In genomic region chr13:30257433-30258099, GRCh38 we compare ENCODE assay signal across 10 cellular contexts. TPM values are rescaled to one million over a fixed set of nuclear protein-coding genes. Genes with fewer than 3 reads are reported as not detected.
A peak's percentile ranks its signal among the peaks of the same experiment; 100 is the strongest.
DNase-seq lines count a peak whose midpoint lies in the region; ATAC-seq and TF ChIP-seq lines count a peak whose summit lies in the region.
"Had no signal": no experiment of that assay in that cellular context is flagged by ENCODE, and none has a peak within 500 bp of the region (broad histone marks: within the 10 kb centered on the region; RNA-seq: fewer than 3 reads in every experiment).

No MANE protein-coding gene starts in this region.

- no peak overlapping the region for H3K27ac Mint-ChIP-seq in Calu3 (ENCODE audit: unreplicated experiment)

- no peak for TF ChIP-seq EP300 in neural cell (conservative IDR thresholded peaks at IDR 0.05; ENCODE audit: poor library complexity, severe bottlenecking)

- CTCF ChIA-PET in Calu3 (lab: Charles Lee), result no interaction called here

- ATAC-seq in HG03571 (IDR thresholded peaks at IDR 0.05; ENCODE audit: unreplicated experiment), result peak; percentile 57
- ATAC-seq in HG02981 (IDR thresholded peaks at IDR 0.05; ENCODE audit: unreplicated experiment), result no peak
- no peak for ATAC-seq in GM21528 (IDR thresholded peaks at IDR 0.05; ENCODE audit: low FRiP score, unreplicated experiment)

- H3K79me2 ChIP-seq in neural cell (replicated peaks; ENCODE audit: insufficient read depth, low read length), result no peaks in the 10 kb centered on the region

- H3K9me2 ChIP-seq in neural cell (ENCODE audit: insufficient read depth, low read length), result no peaks in the 10 kb centered on the region

- peak; percentile 62 for DNase-seq in ELF-1 (ENCODE audit: low read depth, low spot score)
- DNase-seq in ecto neural progenitor cell (ENCODE audit: low spot score), result peak; percentile 64
- no peak for DNase-seq in activated CD8-positive, alpha-beta memory T cell treated with anti-CD3 and anti-CD28 coated beads, Interleukin-2, amount 50 U/mL, for 4 hours
- no peak for DNase-seq in Calu3
- DNase-seq: GDM1, NCI-H1694 had no signal

- H3K27ac ChIP-seq in neural cell (ENCODE audit: low read length), result peak overlapping the region; percentile 37

- H3K27me3 ChIP-seq in neural cell (ENCODE audit: insufficient read depth, low read depth, low read length), result no peaks in the 10 kb centered on the region

- H3K4me2 ChIP-seq in neural cell (ENCODE audit: low read length), result no peak overlapping the region

- H4K20me1 ChIP-seq in neural cell (ENCODE audit: insufficient read depth), result no peaks in the 10 kb centered on the region

- TF ChIP-seq RAD21 in neural cell (conservative IDR thresholded peaks at IDR 0.05), result no peak

- H2AFZ ChIP-seq in neural cell (ENCODE audit: low read depth, low read length), result no peak overlapping the region

- no TSS peak for BruUV-seq in Calu3 (replicated peaks; lab: Mats Ljungman, UMichigan)

- peak overlapping the region; percentile 9 for H3K9ac ChIP-seq in neural cell (ENCODE audit: low read length)

- H3K9me3 Mint-ChIP-seq in Calu3 (ENCODE audit: low read depth, unreplicated experiment), result no peaks in the 10 kb centered on the region

- peak overlapping the region; percentile 33 for H3K4me3 ChIP-seq in neural cell (ENCODE audit: low read length)

- intact Hi-C loops in Calu3 (cut with micrococcal nuclease; ENCODE audit: unreplicated experiment), result no loop called here

- no peaks in the 10 kb centered on the region for H3K4me1 Mint-ChIP-seq in Calu3 (ENCODE audit: low read depth, unreplicated experiment)

- TF ChIP-seq CTCF in neural cell (IDR thresholded peaks at IDR 0.05; ENCODE audit: poor library complexity, severe bottlenecking) (no peak), Calu3 (IDR thresholded peaks at IDR 0.05; ENCODE audit: unreplicated experiment) (no peak)

- H3K36me3 Mint-ChIP-seq in Calu3 (ENCODE audit: insufficient read depth, unreplicated experiment), result no peaks in the 10 kb centered on the region

- no peaks in the 10 kb centered on the region for H3F3A ChIP-seq in neural cell (ENCODE audit: insufficient read depth, low read length, poor library complexity, severe bottlenecking)

- H3K9me3 ChIP-seq in neural cell (ENCODE audit: low read length), result no peaks in the 10 kb centered on the region

- H3K27me3 Mint-ChIP-seq in Calu3 (ENCODE audit: unreplicated experiment), result no peaks in the 10 kb centered on the region

- H3K4me3 Mint-ChIP-seq in Calu3 (ENCODE audit: low read depth, unreplicated experiment), result no peak overlapping the region

- no peaks in the 10 kb centered on the region for H3K36me3 ChIP-seq in neural cell (ENCODE audit: insufficient read depth, low read length)

TF ChIP-seq in neural cell, 6 proteins besides CTCF, POLR2A, EP300 and RAD21:
- no peak for TF ChIP-seq POLR2AphosphoS5 (IDR thresholded peaks at IDR 0.05)
- TF ChIP-seq REST (IDR thresholded peaks at IDR 0.05; ENCODE audit: borderline replicate concordance), result peak; percentile 18

RNA-seq across cellular contexts. Expression of gene KATNAL1, which starts 49.8 kb away (rescaled TPM):
- polyA plus RNA-seq in neural cell, result 21.9 and 24.9 TPM in 2 replicates
- 57.7 and 76.3 TPM in 2 replicates for polyA minus RNA-seq in neural cell
- 4.3 and 5.1 TPM in 2 replicates for total RNA-seq in Calu3 (2022)

Comparison
In these comparisons a context has a peak if more than half of its experiments do, and no peak if none do; other contexts are left out.
1. DNase-seq: peak in ELF-1 (single experiment) and ecto neural progenitor cell (single experiment); none in activated CD8-positive, alpha-beta memory T cell treated with anti-CD3 and anti-CD28 coated beads, Interleukin-2, amount 50 U/mL, for 4 hours (single experiment) and Calu3 (single experiment).